ENCODE assay signal across 15 cellular contexts in the genomic region with DNA sequence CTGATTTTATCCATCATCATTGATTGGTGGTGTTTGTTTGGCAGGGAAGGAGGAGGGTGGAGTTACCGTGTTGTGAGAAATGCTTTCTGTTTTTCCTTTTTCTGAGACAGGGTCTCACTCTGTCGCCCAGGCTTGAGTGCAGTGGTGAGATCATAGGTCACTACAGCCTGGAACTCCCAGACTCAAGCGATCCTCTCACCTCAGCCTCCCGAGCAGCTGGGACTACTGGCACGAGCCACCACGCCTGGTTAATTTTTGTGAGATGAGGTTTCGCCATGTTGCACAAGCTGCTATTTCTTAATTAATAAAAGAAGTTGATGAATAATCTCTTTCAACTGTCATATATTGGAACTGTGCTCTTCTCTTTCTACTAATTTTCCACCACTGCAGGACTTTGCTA. TPM values are rescaled to one million over a fixed set of nuclear protein-coding genes. Genes with fewer than 3 reads are reported as not detected.
DNase-seq lines count a peak whose midpoint lies in the region; TF ChIP-seq lines count a peak whose summit lies in the region.
"Had no signal": no experiment of that assay in that cellular context is flagged by ENCODE, and none has a peak within 500 bp of the region (broad histone marks: within the 10 kb centered on the region; RNA-seq: fewer than 3 reads in every experiment).

No MANE protein-coding gene starts in this region.

- peaks cover 53% of the 10 kb centered on the region for H3K36me3 Mint-ChIP-seq in neural progenitor cell
- H3K36me3 Mint-ChIP-seq in endothelial cell (ENCODE audit: low read depth, unreplicated experiment) = peaks cover 14% of the 10 kb centered on the region
- H3K36me3 Mint-ChIP-seq: CD14-positive monocyte; CD8-positive, alpha-beta T cell had no signal

- H3K36me3 ChIP-seq in GM23248 (ENCODE audit: low read depth) (no peaks in the 10 kb centered on the region), neural progenitor cell (no peaks in the 10 kb centered on the region), ascending aorta (no peaks in the 10 kb centered on the region)
- H3K36me3 ChIP-seq: HAP-1 had no signal

- H3K27ac ChIP-seq in GM23248 = no peak overlapping the region
- no peak overlapping the region for H3K27ac ChIP-seq in neural progenitor cell
- no peak overlapping the region for H3K27ac ChIP-seq in ascending aorta
- H3K27ac ChIP-seq: A549, HL-60 had no signal

- H3K4me3 ChIP-seq in GM23248 (no peak overlapping the region), epithelial cell of proximal tubule (ENCODE audit: low read depth, low read length) (no peak overlapping the region), neural progenitor cell (no peak overlapping the region), ascending aorta (no peak overlapping the region)
- H3K4me3 ChIP-seq: A549, HAP-1 had no signal

- peak; percentile 41 for DNase-seq in GM23248
- peak; percentile 26 for DNase-seq in epithelial cell of proximal tubule (ENCODE audit: low read depth)
- peak; percentile 68 for DNase-seq in left kidney (ENCODE audit: low read depth, low spot score)
- DNase-seq in renal cortical epithelial cell (ENCODE audit: low read depth) = peak; percentile 35
- DNase-seq in neural progenitor cell (ENCODE audit: low spot score) = no peak
- no peak for DNase-seq in ascending aorta (ENCODE audit: low spot score in 2 of 2)
- DNase-seq in endothelial cell (ENCODE audit: low spot score) = no peak
- DNase-seq: CD8-positive, alpha-beta T cell; COR-L47; DMS53; GF-D8 had no signal

- H3K4me2 ChIP-seq in GM23248 (ENCODE audit: unreplicated experiment) (peak overlapping the region; percentile 38), neural progenitor cell (no peak overlapping the region)
- H3K4me2 ChIP-seq: A549 had no signal

- H3K9me3 ChIP-seq in GM23248 (ENCODE audit: low read depth) (no peaks in the 10 kb centered on the region), neural progenitor cell (ENCODE audit: low read depth) (no peaks in the 10 kb centered on the region), ascending aorta (no peaks in the 10 kb centered on the region)
- H3K9me3 ChIP-seq: A549, HAP-1 had no signal

- H3K79me2 ChIP-seq in GM23248 (ENCODE audit: insufficient read depth) = no peaks in the 10 kb centered on the region
- H3K79me2 ChIP-seq in neural progenitor cell (ENCODE audit: low read depth) = no peaks in the 10 kb centered on the region

- H3K4me1 Mint-ChIP-seq in neural progenitor cell = peaks cover 27% of the 10 kb centered on the region
- H3K4me1 Mint-ChIP-seq in endothelial cell (ENCODE audit: unreplicated experiment) = no peaks in the 10 kb centered on the region
- H3K4me1 Mint-ChIP-seq: CD14-positive monocyte had no signal

- H3K9me2 ChIP-seq in GM23248 (ENCODE audit: insufficient read depth) = no peaks in the 10 kb centered on the region

- H3K9me3 Mint-ChIP-seq in neural progenitor cell (peaks cover 38% of the 10 kb centered on the region), endothelial cell (ENCODE audit: unreplicated experiment) (no peaks in the 10 kb centered on the region)
- H3K9me3 Mint-ChIP-seq: CD8-positive, alpha-beta T cell had no signal

- peaks cover 10% of the 10 kb centered on the region for H3K4me1 ChIP-seq in GM23248 (ENCODE audit: insufficient read depth)
- peaks cover 7% of the 10 kb centered on the region for H3K4me1 ChIP-seq in neural progenitor cell
- no peaks in the 10 kb centered on the region for H3K4me1 ChIP-seq in ascending aorta
- H3K4me1 ChIP-seq: A549 had no signal

- intact Hi-C loops in ascending aorta (cut with DNase I) = no loop called here

- H3F3A ChIP-seq in GM23248 (ENCODE audit: insufficient read depth) (peaks cover 6% of the 10 kb centered on the region; the same call in 1 of the 2 replicates), neural progenitor cell (ENCODE audit: low read depth) (no peaks in the 10 kb centered on the region)

- H3K4me3 Mint-ChIP-seq in neural progenitor cell (no peak overlapping the region), endothelial cell (ENCODE audit: unreplicated experiment) (no peak overlapping the region)
- H3K4me3 Mint-ChIP-seq: CD14-positive monocyte; CD8-positive, alpha-beta T cell had no signal

- H2AFZ ChIP-seq in GM23248 = no peak overlapping the region
- no peak overlapping the region for H2AFZ ChIP-seq in neural progenitor cell (replicated peaks)

- 16 to 20% methylated on average over 7 of the region's 7 CpGs for WGBS in GM23248 (ENCODE audit: low coverage in 1 of 2, low lambda C conversion rate in 2 of 2, missing lambda C conversion rate in 2 of 2), 2 experiments

- H3K27ac Mint-ChIP-seq in neural progenitor cell (no peak overlapping the region), endothelial cell (ENCODE audit: unreplicated experiment) (no peak overlapping the region)
- H3K27ac Mint-ChIP-seq: CD14-positive monocyte; CD8-positive, alpha-beta T cell had no signal

- TF ChIP-seq CTCF in epithelial cell of proximal tubule (conservative IDR thresholded peaks at IDR 0.05; ENCODE audit: low read depth, low read length) = no peak
- TF ChIP-seq CTCF in neural progenitor cell (IDR thresholded peaks at IDR 0.05) = no peak
- TF ChIP-seq CTCF in ascending aorta (IDR thresholded peaks at IDR 0.05) = no peak
- TF ChIP-seq CTCF in endothelial cell (IDR thresholded peaks at IDR 0.05; ENCODE audit: unreplicated experiment) = no peak

- no peaks in the 10 kb centered on the region for H3K27me3 ChIP-seq in GM23248 (replicated peaks; ENCODE audit: insufficient read depth)
- H3K27me3 ChIP-seq in neural progenitor cell = no peaks in the 10 kb centered on the region
- H3K27me3 ChIP-seq in ascending aorta = no peaks in the 10 kb centered on the region

- in situ Hi-C loops in GM23248 (cut with MboI) = no loop called here

- H3K9ac ChIP-seq in GM23248 = no peak overlapping the region
- H3K9ac ChIP-seq in neural progenitor cell = no peak overlapping the region

- H4K20me1 ChIP-seq in GM23248 (ENCODE audit: insufficient read depth) = no peaks in the 10 kb centered on the region
- no peaks in the 10 kb centered on the region for H4K20me1 ChIP-seq in neural progenitor cell (ENCODE audit: low read depth)

- H3K27me3 Mint-ChIP-seq in neural progenitor cell (ENCODE audit: insufficient read depth, low read depth) (peaks cover 4% of the 10 kb centered on the region), endothelial cell (ENCODE audit: unreplicated experiment) (no peaks in the 10 kb centered on the region)

RNA-seq across cellular contexts. Expression of gene HUNK, which starts 44.3 kb away (rescaled TPM):
- 1.3 and 2.5 TPM in 2 replicates for total RNA-seq in GM23248 (2014; rRNA removed; shearing (Covaris generic))
- 0.30 and 0.32 TPM in 2 replicates for polyA plus RNA-seq in GM23248 (2016; fragmentation: Nextera tagmentation; extraction: Ambion mirVana)
- total RNA-seq in epithelial cell of proximal tubule = 1.6 and 2.8 TPM in 2 replicates
- total RNA-seq in renal cortical epithelial cell = 0.17 and 1.8 TPM in 2 replicates
- total RNA-seq in neural progenitor cell (ENCODE audit: low replicate concordance) = 4.7 and 5.7 TPM in 2 replicates
- total RNA-seq in ascending aorta = 0.64 TPM
- 19.3 TPM for total RNA-seq in endothelial cell (ENCODE audit: unreplicated experiment)
- total RNA-seq: CD8-positive, alpha-beta T cell had no signal
- polyA plus RNA-seq: CD14-positive monocyte had no signal

Comparison
In these comparisons a context has a peak if more than half of its experiments do, and no peak if none do; other contexts are left out.
1. DNase-seq: peak in GM23248 (single experiment), epithelial cell of proximal tubule (single experiment), left kidney (single experiment) and renal cortical epithelial cell (single experiment); none in neural progenitor cell (single experiment), ascending aorta (0 of 2) and endothelial cell (single experiment).